Comparison of ENCODE assay signal across 23 cellular contexts in genomic region chr17:73458191-73458590, GRCh38.
"Had no signal": no experiment of that assay in that cellular context is flagged by ENCODE, and none has a peak within 500 bp of the region (broad histone marks: within the 10 kb centered on the region; RNA-seq: fewer than 3 reads in every experiment).

No MANE protein-coding gene starts in this region.

- H3K4me2 ChIP-seq: PC-9 had no signal

- H3K36me3 ChIP-seq: Peyer's patch had no signal

- H3K27ac ChIP-seq: HL-60, PC-9, Peyer's patch, SJCRH30 had no signal

- H3K4me1 ChIP-seq: Peyer's patch, SJCRH30 had no signal

- H2AFZ ChIP-seq: PC-9 had no signal

- ATAC-seq: Right ventricle myocardium inferior, SK-N-SH treated with all-trans-retinoic acid at 6 μM for 48 hours had no signal

- DNase-seq: KBM-7, MV-4-11, NCI-H1048, NCI-H1105, NCI-H1417, NCI-H1436 treated with DMSO at 0.1 percent for 48 hours, NCI-H1694, NCI-H187 treated with DMSO at 0.1 percent for 48 hours, NCI-H2029 treated with DMSO at 0.1 percent for 48 hours, NCI-H2171 treated with DMSO at 0.1 percent for 48 hours, NCI-H345, NCI-H510A, NCI-H524 treated with DMSO at 0.1 percent for 48 hours, NCI-H69, NCI-H774, PC-9, Peyer's patch, SHP77 treated with DMSO at 0.1 percent for 48 hours, SJCRH30, T-helper 2 cell had no signal

- H3K4me3 ChIP-seq: PC-9, Peyer's patch, SJCRH30 had no signal

- H3K27me3 ChIP-seq: Peyer's patch, SJCRH30 had no signal

- H3K9me3 ChIP-seq: Peyer's patch had no signal
